In the genomic region with DNA sequence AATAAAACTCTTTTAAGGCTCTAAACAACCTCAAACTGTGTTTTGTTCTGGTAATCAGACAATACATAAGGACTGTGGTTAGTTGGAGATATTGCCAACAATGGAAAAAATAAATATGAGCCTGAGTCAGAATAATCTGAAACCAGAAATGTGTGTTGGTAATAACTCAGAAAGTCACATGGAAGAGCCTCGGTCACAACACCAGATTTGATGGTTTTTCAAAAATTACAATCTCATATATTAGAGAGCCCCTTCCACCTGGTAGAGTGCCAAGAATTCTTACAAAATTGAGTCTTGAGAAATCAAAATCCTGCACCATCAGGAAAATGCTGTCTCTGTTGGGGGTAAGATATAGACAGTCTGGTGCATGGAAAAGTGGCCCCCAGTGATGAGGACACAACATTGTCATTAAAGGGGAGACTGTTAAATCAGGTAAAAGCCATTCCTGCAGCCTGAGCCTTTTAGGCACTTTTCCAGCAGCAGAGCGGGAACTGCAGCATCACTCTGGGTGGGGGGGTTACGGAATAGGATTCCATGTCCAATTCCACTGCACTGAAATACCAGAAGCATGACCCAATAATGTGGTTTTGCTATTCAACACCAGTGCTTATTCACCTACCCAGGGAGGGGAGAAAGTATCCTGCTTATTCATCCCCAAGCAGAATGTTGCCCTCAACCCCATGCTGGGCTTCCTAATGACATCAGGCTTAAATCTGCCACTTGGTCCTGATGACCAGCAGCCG, we compare ENCODE assay signal across 13 cellular contexts. TPM values are rescaled to one million over a fixed set of nuclear protein-coding genes. Genes with fewer than 3 reads are reported as not detected.
DNase-seq lines count a peak whose midpoint lies in the region; ATAC-seq, FAIRE-seq and TF ChIP-seq lines count a peak whose summit lies in the region.
"Had no signal": no experiment of that assay in that cellular context is flagged by ENCODE, and none has a peak within 500 bp of the region (broad histone marks: within the 10 kb centered on the region; RNA-seq: fewer than 3 reads in every experiment).

No MANE protein-coding gene starts in this region.

- FAIRE-seq in H54 (lab: Jason Lieb, UNC) = peak; percentile 98

- TF ChIP-seq EP300 in transverse colon (IDR thresholded peaks at IDR 0.05; ENCODE audit: low read depth) = no peak

- in situ Hi-C loops in transverse colon (cut with MboI; ENCODE audit: low pct_ligation_motif_present in 1 of 4, low pct_unique_long_range_greater_than_20kb in 1 of 4, low sequenced_read_pairs in 3 of 4) = loop anchor here in 3 of 4 donors (25.0 kb wide), 1 partner anchor 411 kb away; no protein-coding TSS in a partner anchor

- TF ChIP-seq POLR2A in H54 (IDR thresholded peaks at IDR 0.05; ENCODE audit: low read depth, low read length) = no peak
- no peak for TF ChIP-seq POLR2A in transverse colon (IDR thresholded peaks at IDR 0.05)
- no peak for TF ChIP-seq POLR2A in thyroid gland (IDR thresholded peaks at IDR 0.05)

- 14% methylated on average over 4 of the region's 4 CpGs for WGBS in smooth muscle cell (ENCODE audit: low lambda C conversion rate)
- WGBS in transverse colon (ENCODE audit: low coverage in 1 of 2), 2 donors = 71 to 78% methylated on average over 1 to 4 of the region's 4 CpGs
- WGBS in thyroid gland, 2 donors = 80 to 85% methylated on average over 4 of the region's 4 CpGs

- H3K4me2 ChIP-seq in smooth muscle cell = peak overlapping the region; percentile 65

- no peaks in the 10 kb centered on the region for H4K20me1 ChIP-seq in smooth muscle cell (ENCODE audit: low read depth)

- no peak for ATAC-seq in GM19463 (IDR thresholded peaks at IDR 0.05; ENCODE audit: unreplicated experiment)
- ATAC-seq: left colon had no signal

- intact Hi-C loops in transverse colon (cut with DNase I; ENCODE audit: low total_unique reads) = no loop called here
- intact Hi-C loops in thyroid gland (cut with DNase I) = no loop called here

- no peak overlapping the region for H2AFZ ChIP-seq in smooth muscle cell (ENCODE audit: low read depth)

- no peaks in the 10 kb centered on the region for H3K9me3 ChIP-seq in smooth muscle cell (replicated peaks; ENCODE audit: low read depth)
- no peaks in the 10 kb centered on the region for H3K9me3 ChIP-seq in transverse colon
- no peaks in the 10 kb centered on the region for H3K9me3 ChIP-seq in thyroid gland

- DNase-seq in H54 (ENCODE audit: insufficient read length, low spot score) (peak; percentile 56), SW480 (ENCODE audit: low spot score) (peak; percentile 49), fibroblast of the aortic adventitia (ENCODE audit: low read depth) (peak; percentile 98), smooth muscle cell (lab: John Stamatoyannopoulos, UW; ENCODE audit: unreplicated experiment) (no peak), DMS53 (lab: John Stamatoyannopoulos, UW) (no peak), transverse colon (no peak), thyroid gland (no peak)
- DNase-seq: activated CD4-positive, alpha-beta T cell treated with anti-CD3 and anti-CD28 coated beads, Interleukin-2, amount 50 U/mL, for 1 hour; activated naive CD4-positive, alpha-beta T cell treated with anti-CD3 and anti-CD28 coated beads, Interleukin-2, amount 50 U/mL, for 16 hours; left colon; NCI-H2171 treated with DMSO at 0.1 percent for 48 hours; SHP77 treated with DMSO at 0.1 percent for 48 hours had no signal

- no peaks in the 10 kb centered on the region for H3F3A ChIP-seq in smooth muscle cell (ENCODE audit: low read depth)

- peak overlapping the region; percentile 88 for H3K9ac ChIP-seq in smooth muscle cell (ENCODE audit: low read depth)

- H3K27ac ChIP-seq in smooth muscle cell (ENCODE audit: low read depth) (peak overlapping the region; percentile 92), transverse colon (no peak overlapping the region), thyroid gland (no peak overlapping the region)

- peaks cover 22% of the 10 kb centered on the region for H3K4me1 ChIP-seq in smooth muscle cell (ENCODE audit: low read depth)
- H3K4me1 ChIP-seq in transverse colon = no peaks in the 10 kb centered on the region
- H3K4me1 ChIP-seq in thyroid gland = no peaks in the 10 kb centered on the region

- no peaks in the 10 kb centered on the region for H3K79me2 ChIP-seq in smooth muscle cell (ENCODE audit: low read depth)

- H3K36me3 ChIP-seq in smooth muscle cell (ENCODE audit: low read depth) (no peaks in the 10 kb centered on the region), transverse colon (no peaks in the 10 kb centered on the region), thyroid gland (no peaks in the 10 kb centered on the region)

- H3K4me3 ChIP-seq in fibroblast of the aortic adventitia (ENCODE audit: low read depth, low read length) (peak overlapping the region; percentile 23), smooth muscle cell (no peak overlapping the region), transverse colon (no peak overlapping the region), thyroid gland (replicated peaks in 1 of 3) (no peak overlapping the region)

- H3K27me3 ChIP-seq in smooth muscle cell (ENCODE audit: low read depth) (no peaks in the 10 kb centered on the region), transverse colon (no peaks in the 10 kb centered on the region), thyroid gland (no peaks in the 10 kb centered on the region)

- TF ChIP-seq CTCF in fibroblast of the aortic adventitia (IDR thresholded peaks at IDR 0.05; ENCODE audit: insufficient read depth, low read length) = no peak
- TF ChIP-seq CTCF in smooth muscle cell (IDR thresholded peaks at IDR 0.05; ENCODE audit: borderline replicate concordance, insufficient read depth, poor library complexity, severe bottlenecking) = no peak
- no peak for TF ChIP-seq CTCF in transverse colon (IDR thresholded peaks at IDR 0.05)
- TF ChIP-seq CTCF in thyroid gland (IDR thresholded peaks at IDR 0.05) = no peak

RNA-seq across cellular contexts. Expression of a gene that starts 9.5 kb away (rescaled TPM):
- total RNA-seq in fibroblast of the aortic adventitia (ENCODE audit: low replicate concordance) (82.7 and 83.5 TPM in 2 replicates), smooth muscle cell (54.3 and 61.6 TPM in 2 replicates), transverse colon (1 to 10 TPM in 2 of 4 donors, under 1 TPM in 1, not detected in 1; 0.14 to 2.2 (median 1.1) TPM), thyroid gland (under 1 TPM; 0.20 to 0.94 (median 0.63) TPM)
- polyA plus RNA-seq in smooth muscle cell = 32.8 and 40.0 TPM in 2 replicates

Comparison
In these comparisons a context has a peak if more than half of its experiments do, and no peak if none do; other contexts are left out.
1. DNase-seq: peak in H54 (single experiment), SW480 (single experiment) and fibroblast of the aortic adventitia (single experiment); none in smooth muscle cell (single experiment), DMS53 (single experiment), transverse colon (single experiment) and thyroid gland (0 of 2).
2. RNA of a gene that starts 9.5 kb away (total RNA-seq): 82.7 to 83.5 TPM in fibroblast of the aortic adventitia and 54.3 to 61.6 TPM in smooth muscle cell; 0.14 to 2.2 TPM in transverse colon and 0.20 to 0.94 TPM in thyroid gland; every median in the first group is over 10 times any median in the second.